1 cellular context compared by ENCODE assay signal in genomic region chr2:24124003-24124585, GRCh38.
TF ChIP-seq lines count a peak whose summit lies in the region.

No MANE protein-coding gene starts in this region.

TF ChIP-seq in endothelial cell of umbilical vein, 7 proteins besides CTCF, POLR2A, EP300 and RAD21 (continued from another document):
- TF ChIP-seq GATA2 (IDR thresholded peaks at IDR 0.05; ENCODE audit: insufficient read depth, insufficient read length, low read depth, low read length): no peak
- TF ChIP-seq MYC (IDR thresholded peaks at IDR 0.05; ENCODE audit: low read depth, low read length): no peak
- no peak for TF ChIP-seq POLR2AphosphoS5 (IDR thresholded peaks at IDR 0.05; ENCODE audit: insufficient read depth, low read depth, low read length)
- TF ChIP-seq MAX (IDR thresholded peaks at IDR 0.05; ENCODE audit: insufficient read depth, insufficient read length): no peak
- no peak for TF ChIP-seq EZH2 (IDR thresholded peaks at IDR 0.05; ENCODE audit: borderline replicate concordance, low read depth, low read length, severe bottlenecking)
